ENCODE assay signal across 10 cellular contexts in the genomic region with DNA sequence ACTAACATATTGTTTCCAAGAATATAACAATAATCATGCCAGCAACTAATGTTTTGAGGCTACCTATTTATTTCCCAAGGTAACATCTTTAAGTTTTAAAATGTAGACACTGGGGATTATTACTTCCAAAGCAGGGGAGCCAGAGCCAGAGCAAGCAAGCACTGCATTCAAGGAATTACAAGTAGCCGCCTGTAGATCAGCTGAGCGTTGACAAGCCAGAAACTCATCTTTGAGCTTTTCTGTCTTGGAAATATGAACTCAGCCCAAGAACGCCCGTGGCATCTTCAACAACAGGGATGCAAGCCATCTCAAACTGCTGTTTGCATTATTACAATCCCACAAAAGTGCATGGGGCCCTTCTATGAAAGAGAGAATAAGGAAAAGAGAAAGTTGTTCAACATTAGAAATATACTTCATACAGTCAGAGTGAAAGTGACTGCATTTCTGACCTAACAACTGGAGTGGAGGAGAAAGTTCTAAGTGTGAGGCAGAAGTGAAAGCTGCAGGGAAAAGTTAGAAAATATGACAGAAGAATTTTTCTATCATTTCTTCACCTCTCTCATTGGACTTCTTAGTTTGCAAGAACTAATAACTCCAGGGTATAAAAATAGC. TPM values are rescaled to one million over a fixed set of nuclear protein-coding genes. Genes with fewer than 3 reads are reported as not detected.
DNase-seq lines count a peak whose midpoint lies in the region; ATAC-seq and TF ChIP-seq lines count a peak whose summit lies in the region.
"Had no signal": no experiment of that assay in that cellular context is flagged by ENCODE, and none has a peak within 500 bp of the region (broad histone marks: within the 10 kb centered on the region; RNA-seq: fewer than 3 reads in every experiment).

No MANE protein-coding gene starts in this region.

- H3K4me3 ChIP-seq in choroid plexus epithelial cell (ENCODE audit: low read depth, low read length) (no peak overlapping the region), Caco-2 (ENCODE audit: low read depth, low read length) (no peak overlapping the region)
- H3K4me3 ChIP-seq: upper lobe of right lung had no signal

- H3K36me3 ChIP-seq in Caco-2 (ENCODE audit: control insufficient read depth, insufficient read depth, low read length) = no peaks in the 10 kb centered on the region
- H3K36me3 ChIP-seq: upper lobe of right lung had no signal

- H3K27ac Mint-ChIP-seq in Caco-2 (ENCODE audit: unreplicated experiment) = no peak overlapping the region
- H3K27ac Mint-ChIP-seq: activated naive CD4-positive, alpha-beta T cell treated with anti-CD3 and anti-CD28 coated beads for 36 hours had no signal

- no peaks in the 10 kb centered on the region for H3K27me3 Mint-ChIP-seq in Caco-2 (ENCODE audit: insufficient read depth, unreplicated experiment)

- no peaks in the 10 kb centered on the region for H3K36me3 Mint-ChIP-seq in Caco-2 (ENCODE audit: insufficient read depth, unreplicated experiment)

- H3K4me3 Mint-ChIP-seq in Caco-2 (ENCODE audit: unreplicated experiment) = no peak overlapping the region
- H3K4me3 Mint-ChIP-seq: activated naive CD4-positive, alpha-beta T cell treated with anti-CD3 and anti-CD28 coated beads for 36 hours had no signal

- H3K4me1 ChIP-seq in Caco-2 = no peaks in the 10 kb centered on the region
- H3K4me1 ChIP-seq: upper lobe of right lung had no signal

- in situ Hi-C loops in G401 (cut with HindIII; ENCODE audit: low sequenced_read_pairs) = no loop called here

- POLR2A ChIA-PET in Caco-2 (lab: Charles Lee) = interaction anchor here (0.6 kb wide), 1 partner anchor 170 kb away, joined by 3 read pairs; no protein-coding TSS in a partner anchor

- CTCF ChIA-PET in Caco-2 (lab: Charles Lee) = no interaction called here

- TF ChIP-seq CTCF in choroid plexus epithelial cell (conservative IDR thresholded peaks at IDR 0.05; ENCODE audit: low read depth, low read length) (no peak), Caco-2 (IDR thresholded peaks at IDR 0.05; ENCODE audit: insufficient read depth in 1 of 2, low read depth in 1 of 2, low read length in 1 of 2, severe bottlenecking in 1 of 2, unreplicated experiment in 1 of 2) (no peak)

- no peaks in the 10 kb centered on the region for H3K27me3 ChIP-seq in Caco-2 (replicated peaks; ENCODE audit: control insufficient read depth, insufficient read depth, low read length)

- ATAC-seq in GM19463 (IDR thresholded peaks at IDR 0.05; ENCODE audit: unreplicated experiment) (peak; percentile 82), HG03066 (IDR thresholded peaks at IDR 0.05; ENCODE audit: low read depth, unreplicated experiment) (peak; percentile 84)
- ATAC-seq: upper lobe of right lung had no signal

- intact Hi-C loops in Caco-2 (cut with micrococcal nuclease; ENCODE audit: unreplicated experiment) (no loop called here), head of caudate nucleus (cut with DNase I) (no loop called here)

- peak; percentile 13 for DNase-seq in G401 (ENCODE audit: low spot score)
- peak; percentile 36 for DNase-seq in choroid plexus epithelial cell (ENCODE audit: low read depth)
- no peak for DNase-seq in Caco-2
- DNase-seq in H4 (ENCODE audit: low spot score) = no peak
- DNase-seq in head of caudate nucleus = no peak
- no peak for DNase-seq in COLO829 (ENCODE audit: low spot score)
- DNase-seq: activated naive CD4-positive, alpha-beta T cell treated with anti-CD3 and anti-CD28 coated beads for 36 hours; upper lobe of right lung had no signal

- no peaks in the 10 kb centered on the region for H3K4me1 Mint-ChIP-seq in Caco-2 (ENCODE audit: low read depth, unreplicated experiment)

- H3K9me3 ChIP-seq in Caco-2 = no peaks in the 10 kb centered on the region
- H3K9me3 ChIP-seq: upper lobe of right lung had no signal

- BruUV-seq in Caco-2 (replicated peaks; lab: Mats Ljungman, UMichigan) = no TSS peak

- no peaks in the 10 kb centered on the region for H3K9me3 Mint-ChIP-seq in Caco-2 (ENCODE audit: unreplicated experiment)
- H3K9me3 Mint-ChIP-seq: activated naive CD4-positive, alpha-beta T cell treated with anti-CD3 and anti-CD28 coated beads for 36 hours had no signal

RNA-seq across cellular contexts. Expression of gene SGCE, which starts 6.5 kb away (rescaled TPM):
- total RNA-seq in G401 (2014; rRNA removed; shearing (Covaris generic)) = 7.0 and 12.8 TPM in 2 replicates
- total RNA-seq in Caco-2 (2022) = 56.2 and 59.2 TPM in 2 replicates
- 114 and 120 TPM in 2 replicates for total RNA-seq in H4 (2014; rRNA removed; shearing (Covaris generic))

Comparison
In these comparisons a context has a peak if more than half of its experiments do, and no peak if none do; other contexts are left out.
1. DNase-seq: peak in G401 (single experiment) and choroid plexus epithelial cell (single experiment); none in Caco-2 (0 of 2), H4 (single experiment), head of caudate nucleus (0 of 42) and COLO829 (single experiment).